ENCODE assay signal across 25 cellular contexts in the genomic region with DNA sequence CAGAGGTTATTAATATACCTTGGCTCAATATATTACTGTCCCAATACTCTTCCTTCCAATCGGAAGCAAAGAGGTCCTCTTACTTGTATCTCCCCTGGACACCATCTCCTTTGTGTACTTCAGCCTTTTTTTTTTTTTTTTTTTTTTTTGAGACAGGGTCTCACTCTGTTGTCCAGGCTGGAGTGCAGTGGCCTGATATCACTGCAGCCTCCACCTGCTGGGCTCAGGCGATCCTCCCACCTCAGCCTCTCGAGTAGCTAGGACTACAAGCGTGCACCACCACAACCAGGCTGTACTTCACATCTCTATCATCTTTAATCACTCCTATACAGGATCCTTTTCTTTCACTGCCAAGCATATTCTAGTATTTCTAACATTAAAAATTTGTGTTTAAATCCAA. TPM values are rescaled to one million over a fixed set of nuclear protein-coding genes. Genes with fewer than 3 reads are reported as not detected.
DNase-seq lines count a peak whose midpoint lies in the region; ATAC-seq and TF ChIP-seq lines count a peak whose summit lies in the region.
"Had no signal": no experiment of that assay in that cellular context is flagged by ENCODE, and none has a peak within 500 bp of the region (broad histone marks: within the 10 kb centered on the region; RNA-seq: fewer than 3 reads in every experiment).

No MANE protein-coding gene starts in this region.

- peaks cover 86% of the 10 kb centered on the region for H3K79me2 ChIP-seq in SK-N-SH (ENCODE audit: insufficient read depth)
- peaks cover 92% of the 10 kb centered on the region for H3K79me2 ChIP-seq in DND-41 (ENCODE audit: insufficient read depth, low read length)
- H3K79me2 ChIP-seq in SU-DHL-6 (ENCODE audit: insufficient read depth, low read length) = peaks cover 79% of the 10 kb centered on the region
- H3K79me2 ChIP-seq in H9 (ENCODE audit: insufficient read depth, low read length) = peaks cover 22% of the 10 kb centered on the region; the same call in 1 of the 2 replicates

- H3K4me2 ChIP-seq in SK-N-SH = peak overlapping the region; percentile 90; the same call in 1 of the 2 replicates
- H3K4me2 ChIP-seq in DND-41 (ENCODE audit: insufficient read depth, low read length) = peak overlapping the region; percentile 82
- H3K4me2 ChIP-seq in SU-DHL-6 (ENCODE audit: low read depth, low read length, poor library complexity, severe bottlenecking) = peak overlapping the region; percentile 67
- H3K4me2 ChIP-seq in H9 (ENCODE audit: insufficient read depth, insufficient read length, low read length) = no peak overlapping the region

- H3K27me3 ChIP-seq in SK-N-SH (ENCODE audit: insufficient read depth) = no peaks in the 10 kb centered on the region
- no peaks in the 10 kb centered on the region for H3K27me3 ChIP-seq in DND-41 (ENCODE audit: insufficient read depth, low read length, poor library complexity)
- no peaks in the 10 kb centered on the region for H3K27me3 ChIP-seq in SU-DHL-6 (ENCODE audit: low read length)
- H3K27me3 ChIP-seq in endodermal cell (ENCODE audit: control insufficient read depth, insufficient read depth, low read length, poor library complexity, severe bottlenecking) = no peaks in the 10 kb centered on the region
- H3K27me3 ChIP-seq in H9 (ENCODE audit: insufficient read depth, low read length) = no peaks in the 10 kb centered on the region

- peaks cover 4% of the 10 kb centered on the region for H3K79me1 ChIP-seq in H9 (ENCODE audit: insufficient read depth, low read depth, low read length, poor library complexity, severe bottlenecking)

- H3K9me3 Mint-ChIP-seq in endodermal cell (peaks cover 2% of the 10 kb centered on the region), H9 (peaks cover 0 to under 1% of the 10 kb centered on the region in 2 experiments; a peak in 1 of 5 replicates)
- H3K9me3 Mint-ChIP-seq: stimulated activated naive B cell treated with anti-CD40 and anti-IgM and Interleukin-4, amounts not matched to agents 10 μg/mL and 1 μg/mL and 100 μg/mL, for 72 hours had no signal

- no peak overlapping the region for H3K14ac ChIP-seq in H9 (ENCODE audit: insufficient read depth, low read length)

- no peak overlapping the region for H3T11ph ChIP-seq in H9 (ENCODE audit: low read length)

- H3K9me3 ChIP-seq in SK-N-SH = no peaks in the 10 kb centered on the region
- H3K9me3 ChIP-seq in DND-41 (ENCODE audit: insufficient read depth, low read length, severe bottlenecking) = no peaks in the 10 kb centered on the region
- no peaks in the 10 kb centered on the region for H3K9me3 ChIP-seq in SU-DHL-6 (ENCODE audit: insufficient read depth, low read length)
- H3K9me3 ChIP-seq in endodermal cell (ENCODE audit: control insufficient read depth, low read length) = no peaks in the 10 kb centered on the region
- H3K9me3 ChIP-seq in H9 (ENCODE audit: control insufficient read depth, low read depth, low read length) = no peaks in the 10 kb centered on the region

- DNase-seq in SK-N-SH (no peak), DND-41 (no peak), endodermal cell (no peak), NCI-H2107 (lab: John Stamatoyannopoulos, UW) (no peak), H9 (no peak)
- DNase-seq: activated CD8-positive, alpha-beta memory T cell treated with anti-CD3 and anti-CD28 coated beads, Interleukin-2, amount 50 U/mL, for 48 hours; activated naive CD4-positive, alpha-beta T cell; caudate nucleus; dermis blood vessel endothelial cell; DMS79; GM23248; head of caudate nucleus; KBM-7; mammary epithelial cell; NCI-H1105; NCI-H2029; NCI-H226; NCI-H82; stimulated activated naive B cell treated with anti-CD40 and anti-IgM and Interleukin-4, amounts not matched to agents 10 μg/mL and 1 μg/mL and 100 μg/mL, for 72 hours; WERI-Rb-1 had no signal

- H3K4me3 Mint-ChIP-seq in endodermal cell (no peak overlapping the region), H9 (no peak overlapping the region)

- H3K4me3 ChIP-seq in SK-N-SH (ENCODE audit: low read depth in 2 of 2, low read length in 1 of 2) (no peak overlapping the region), DND-41 (ENCODE audit: low read depth in 1 of 2, low read length in 2 of 2) (peak overlapping the region in 1 of 2 experiments; percentile 83; a peak in 1 of 4 replicates), SU-DHL-6 (ENCODE audit: insufficient read depth, low read length, poor library complexity, severe bottlenecking) (no peak overlapping the region), endodermal cell (ENCODE audit: low read length) (peak overlapping the region; percentile 99)
- H3K4me3 ChIP-seq: smooth muscle cell had no signal

- no peak overlapping the region for H3K23ac ChIP-seq in H9 (ENCODE audit: insufficient read length, low read depth, low read length)

- no peak overlapping the region for H3K27ac Mint-ChIP-seq in endodermal cell
- H3K27ac Mint-ChIP-seq in H9 = no peak overlapping the region

- no peak overlapping the region for H4K91ac ChIP-seq in H9 (ENCODE audit: insufficient read length, low read depth, low read length)

- H3K56ac ChIP-seq in H9 (ENCODE audit: insufficient read length, low read depth, low read length) = no peak overlapping the region

- peaks cover 42% of the 10 kb centered on the region for H3K36me3 Mint-ChIP-seq in endodermal cell (ENCODE audit: low read depth)
- peaks cover 25 to 39% (median 31%) of the 10 kb centered on the region in 3 experiments for H3K36me3 Mint-ChIP-seq in H9 (ENCODE audit: insufficient read depth in 1 of 3, low read depth in 3 of 3)

- H3F3A ChIP-seq in SK-N-SH (replicated peaks; ENCODE audit: insufficient read depth) (peaks cover 13% of the 10 kb centered on the region), SU-DHL-6 (ENCODE audit: insufficient read depth) (peaks cover 14% of the 10 kb centered on the region)

- TF ChIP-seq CTCF in SK-N-SH (IDR thresholded peaks at IDR 0.05) = no peak
- no peak for TF ChIP-seq CTCF in DND-41 (IDR thresholded peaks at IDR 0.05; ENCODE audit: borderline replicate concordance, extremely low read depth, low read length, poor library complexity, severe bottlenecking)
- TF ChIP-seq CTCF in SU-DHL-6 (IDR thresholded peaks at IDR 0.05; ENCODE audit: insufficient read depth, low read length, poor library complexity, severe bottlenecking) = no peak
- TF ChIP-seq CTCF in endodermal cell (conservative IDR thresholded peaks at IDR 0.05) = no peak
- no peak for TF ChIP-seq CTCF in H9 (conservative IDR thresholded peaks at IDR 0.05)

- H2BK5ac ChIP-seq in H9 (ENCODE audit: insufficient read length, low read length) = no peak overlapping the region

- POLR2A ChIA-PET in SK-N-SH (lab: Yijun Ruan, JAX) = no interaction called here

- no peak for TF ChIP-seq EP300 in SK-N-SH (IDR thresholded peaks at IDR 0.05; ENCODE audit: borderline replicate concordance in 1 of 2, low read depth in 1 of 2, low read length in 1 of 2)

- 97% methylated on average over 4 of the region's 4 CpGs for WGBS in SK-N-SH (ENCODE audit: low lambda C conversion rate)
- WGBS in endodermal cell (ENCODE audit: insufficient coverage in 1 of 2, insufficient read length in 1 of 2), 2 experiments = 88 to 92% methylated on average over 4 of the region's 4 CpGs
- WGBS in H9 (ENCODE audit: extremely low coverage, insufficient read length, low lambda C conversion rate) = no CpG with 5 or more reads among the region's 4 CpGs

- H2AFZ ChIP-seq in SK-N-SH (ENCODE audit: low read depth) (no peak overlapping the region), DND-41 (ENCODE audit: low read depth, low read length) (no peak overlapping the region), SU-DHL-6 (ENCODE audit: low read depth, low read length, severe bottlenecking) (no peak overlapping the region), H9 (ENCODE audit: low read length) (no peak overlapping the region)
- H2AFZ ChIP-seq: GM23248 had no signal

- H3K36me3 ChIP-seq in SK-N-SH (replicated peaks in 1 of 2; ENCODE audit: control insufficient read depth in 1 of 2, insufficient read depth in 2 of 2, low read length in 1 of 2) (peaks cover 4 to 8% of the 10 kb centered on the region in 2 experiments), DND-41 (ENCODE audit: insufficient read depth, low read length) (peaks cover 37% of the 10 kb centered on the region), SU-DHL-6 (ENCODE audit: low read length) (peaks cover 27% of the 10 kb centered on the region), endodermal cell (ENCODE audit: control insufficient read depth, insufficient read depth, low read length) (peaks cover 19% of the 10 kb centered on the region)

- ATAC-seq in SK-N-SH treated with all-trans-retinoic acid at 6 μM for 48 hours (no peak), DND-41 (ENCODE audit: insufficient read depth, low read depth) (no peak), GM19463 (IDR thresholded peaks at IDR 0.05; ENCODE audit: unreplicated experiment) (no peak)
- ATAC-seq: stimulated activated naive B cell treated with anti-CD40 and anti-IgM and Interleukin-4, amounts not matched to agents 10 μg/mL and 1 μg/mL and 100 μg/mL, for 72 hours had no signal

- TF ChIP-seq RAD21 in SK-N-SH (IDR thresholded peaks at IDR 0.05; ENCODE audit: low read length) = no peak

- H3K27me3 Mint-ChIP-seq in endodermal cell (ENCODE audit: insufficient read depth) (no peaks in the 10 kb centered on the region), H9 (ENCODE audit: low read depth) (no peaks in the 10 kb centered on the region)
- H3K27me3 Mint-ChIP-seq: stimulated activated naive B cell treated with anti-CD40 and anti-IgM and Interleukin-4, amounts not matched to agents 10 μg/mL and 1 μg/mL and 100 μg/mL, for 72 hours had no signal

- H3K23me2 ChIP-seq in H9 (ENCODE audit: insufficient read length, low read depth, low read length, poor library complexity, severe bottlenecking) = peaks cover 7% of the 10 kb centered on the region

- no peaks in the 10 kb centered on the region for H3K9me2 ChIP-seq in SK-N-SH
- H3K9me2 ChIP-seq in SU-DHL-6 (replicated peaks; ENCODE audit: insufficient read depth, low read length) = no peaks in the 10 kb centered on the region

- H3K4me1 Mint-ChIP-seq in endodermal cell = peaks cover 9% of the 10 kb centered on the region
- H3K4me1 Mint-ChIP-seq in H9 = peaks cover 11 to 12% of the 10 kb centered on the region in 2 experiments

- H3K18ac ChIP-seq in H9 (ENCODE audit: insufficient read length, low read depth, low read length) = no peak overlapping the region

- no peak overlapping the region for H4K5ac ChIP-seq in H9 (ENCODE audit: insufficient read length, low read depth, low read length)

- H2BK15ac ChIP-seq in H9 (ENCODE audit: low read depth, low read length) = no peak overlapping the region

- H3K4me1 ChIP-seq in SK-N-SH (ENCODE audit: control insufficient read depth in 1 of 2, insufficient read depth in 2 of 2, low read depth in 1 of 2, low read length in 1 of 2) (peaks cover 7% of the 10 kb centered on the region in 2 experiments; a peak in 3 of 4 replicates), DND-41 (ENCODE audit: insufficient read depth, low read length) (peaks cover 47% of the 10 kb centered on the region), endodermal cell (ENCODE audit: control insufficient read depth, insufficient read depth, low read length) (peaks cover 3% of the 10 kb centered on the region), H9 (ENCODE audit: insufficient read depth, low read length) (no peaks in the 10 kb centered on the region; the same call in 1 of the 2 replicates)

- H3K27ac ChIP-seq in SK-N-SH (ENCODE audit: low read depth in 2 of 2, low read length in 1 of 2) (no peak overlapping the region), DND-41 (ENCODE audit: low read length) (no peak overlapping the region), SU-DHL-6 (ENCODE audit: low read depth, low read length) (no peak overlapping the region), endodermal cell (ENCODE audit: low read depth, low read length) (no peak overlapping the region), H9 (ENCODE audit: insufficient read length, low read depth, low read length) (no peak overlapping the region)
- H3K27ac ChIP-seq: 22Rv1, GM23248, WERI-Rb-1 had no signal

- H4K20me1 ChIP-seq in SK-N-SH (ENCODE audit: insufficient read depth) (no peaks in the 10 kb centered on the region), DND-41 (ENCODE audit: insufficient read depth, low read length) (no peaks in the 10 kb centered on the region; the same call in 1 of the 2 replicates), SU-DHL-6 (ENCODE audit: low read depth, low read length) (0 out of 2 replicates have a peak, but pooled peaks cover 9% of the 10 kb centered on the region), H9 (ENCODE audit: control insufficient read depth, insufficient read depth, insufficient read length) (no peaks in the 10 kb centered on the region)

- no peak overlapping the region for H2BK12ac ChIP-seq in H9 (ENCODE audit: insufficient read length, low read depth, low read length)

- H2AK5ac ChIP-seq in H9 (ENCODE audit: insufficient read length, low read length) = no peak overlapping the region

- CTCF ChIA-PET in SK-N-SH (lab: Yijun Ruan, JAX) = interaction anchor here (0.6 kb wide), 1 partner anchor 240 kb away, joined by 3 read pairs; no protein-coding TSS in a partner anchor

- H2BK20ac ChIP-seq in H9 (ENCODE audit: low read depth, low read length, poor library complexity, severe bottlenecking) = no peak overlapping the region

- H4K8ac ChIP-seq in H9 (replicated peaks; ENCODE audit: insufficient read length, low read depth, low read length) = no peak overlapping the region

- no peak overlapping the region for H2BK120ac ChIP-seq in H9 (ENCODE audit: low read depth, low read length, poor library complexity, severe bottlenecking)

- H3K9ac ChIP-seq in SK-N-SH = no peak overlapping the region
- H3K9ac ChIP-seq in DND-41 (ENCODE audit: low read depth, low read length) = no peak overlapping the region
- no peak overlapping the region for H3K9ac ChIP-seq in SU-DHL-6 (ENCODE audit: low read length)
- no peak overlapping the region for H3K9ac ChIP-seq in endodermal cell (ENCODE audit: extremely low read depth, low read length, poor library complexity, severe bottlenecking)
- no peak overlapping the region for H3K9ac ChIP-seq in H9 (ENCODE audit: extremely low read depth, insufficient read length, low read length)

- H3K4ac ChIP-seq in H9 (ENCODE audit: low read depth, low read length) = no peak overlapping the region

RNA-seq across cellular contexts. Expression of a gene that starts 2.8 kb away (rescaled TPM):
- polyA plus RNA-seq in SK-N-SH (2012; rRNA removed) = 17.1 and 22.1 TPM in 2 replicates
- polyA plus RNA-seq in SK-N-SH (2012; cell fraction: cytosol; rRNA removed) = 20.1 and 22.9 TPM in 2 replicates
- polyA plus RNA-seq in SK-N-SH (2012; cell fraction: nucleus; rRNA removed) = 15.1 and 21.4 TPM in 2 replicates
- 10 to 100 TPM; 37.9 to 43.0 TPM for total RNA-seq in endodermal cell
- 25.6 TPM for polyA plus RNA-seq in endodermal cell (2013, experiment 1 of 2)
- 26.6 TPM for polyA plus RNA-seq in endodermal cell (2013, experiment 2 of 2)
- 35.0 and 35.5 TPM in 2 replicates for total RNA-seq in H9 (2021)

RNA-seq across cellular contexts. Expression of a gene that starts 3.0 kb away (rescaled TPM):
- 4.0 and 6.9 TPM in 2 replicates for polyA plus RNA-seq in SK-N-SH (2012; rRNA removed)
- polyA plus RNA-seq in SK-N-SH (2012; cell fraction: cytosol; rRNA removed) = 5.7 and 6.5 TPM in 2 replicates
- polyA plus RNA-seq in SK-N-SH (2012; cell fraction: nucleus; rRNA removed) = 2.0 and 4.4 TPM in 2 replicates
- 10 to 100 TPM; 15.8 to 18.9 TPM for total RNA-seq in endodermal cell
- polyA plus RNA-seq in endodermal cell (2013, experiment 1 of 2) = 15.5 TPM
- polyA plus RNA-seq in endodermal cell (2013, experiment 2 of 2) = 14.1 TPM
- 14.4 and 16.9 TPM in 2 replicates for total RNA-seq in H9 (2021)

RNA-seq across cellular contexts. Expression of a gene that starts 46.1 kb away (rescaled TPM):
- 961 and 1,422 TPM in 2 replicates for polyA plus RNA-seq in SK-N-SH (2012; rRNA removed)
- polyA plus RNA-seq in SK-N-SH (2012; cell fraction: cytosol; rRNA removed) = 1,326 and 1,438 TPM in 2 replicates
- polyA plus RNA-seq in SK-N-SH (2012; cell fraction: nucleus; rRNA removed) = 871 and 1,534 TPM in 2 replicates
- total RNA-seq in endodermal cell (100 to 1,000 TPM; 456 to 587 TPM), H9 (2021) (677 and 690 TPM in 2 replicates)
- 486 TPM for polyA plus RNA-seq in endodermal cell (2013, experiment 1 of 2)
- polyA plus RNA-seq in endodermal cell (2013, experiment 2 of 2) = 422 TPM

RNA-seq across cellular contexts. Expression of a gene that starts 46.5 kb away (rescaled TPM):
- 0.89 and 1.2 TPM in 2 replicates for polyA plus RNA-seq in SK-N-SH (2012; rRNA removed)
- 0.73 and 0.75 TPM in 2 replicates for polyA plus RNA-seq in SK-N-SH (2012; cell fraction: cytosol; rRNA removed)
- polyA plus RNA-seq in SK-N-SH (2012; cell fraction: nucleus; rRNA removed) = 1.6 and 3.4 TPM in 2 replicates
- total RNA-seq in endodermal cell (10 to 100 TPM; 17.4 to 24.2 TPM), H9 (2021) (10.6 and 12.0 TPM in 2 replicates)
- polyA plus RNA-seq in endodermal cell (2013, experiment 1 of 2) = 5.3 TPM
- 5.7 TPM for polyA plus RNA-seq in endodermal cell (2013, experiment 2 of 2)
